ENCODE assay signal across 1 cellular context in the genomic region with DNA sequence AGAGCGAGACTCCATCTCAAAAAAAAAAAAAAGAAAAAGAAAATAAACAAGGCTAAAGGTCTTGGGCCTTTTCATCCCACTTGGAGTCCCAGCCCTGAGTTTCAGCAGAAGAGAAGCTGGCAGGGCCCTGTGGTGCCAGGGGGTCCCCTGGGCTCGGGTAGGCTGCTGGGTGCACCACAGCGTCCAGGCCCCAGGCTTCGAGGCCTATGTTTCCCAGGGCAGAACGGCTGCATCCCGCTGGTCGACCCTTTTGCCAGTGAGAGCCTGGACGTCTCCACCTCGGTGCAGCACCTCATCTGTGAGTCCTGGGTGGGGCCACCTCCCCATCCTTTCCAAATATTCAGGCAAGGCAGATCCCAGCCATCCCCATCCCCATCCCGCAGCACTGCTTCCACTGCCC.
TF ChIP-seq lines count a peak whose summit lies in the region.

No MANE protein-coding gene starts in this region.

TF ChIP-seq in H1, 55 proteins besides CTCF, POLR2A, EP300 and RAD21:
- TF ChIP-seq KDM5A (IDR thresholded peaks at IDR 0.05; ENCODE audit: low read length) = no peak
- TF ChIP-seq FOSL1 (IDR thresholded peaks at IDR 0.05; ENCODE audit: insufficient read depth, low read depth, low read length) = no peak
- no peak for TF ChIP-seq SP2 (IDR thresholded peaks at IDR 0.05; ENCODE audit: low read length)
- TF ChIP-seq CHD1 (IDR thresholded peaks at IDR 0.05; ENCODE audit: low read depth, low read length) = no peak
- no peak for TF ChIP-seq HDAC6 (IDR thresholded peaks at IDR 0.05; ENCODE audit: low read depth, low read length)
- TF ChIP-seq E2F6 (IDR thresholded peaks at IDR 0.05) = no peak
- TF ChIP-seq SP4 (IDR thresholded peaks at IDR 0.05; ENCODE audit: low read length) = no peak
- no peak for TF ChIP-seq TAF7 (optimal IDR thresholded peaks at IDR 0.05; ENCODE audit: borderline replicate concordance, low read depth, low read length)
- TF ChIP-seq RXRA (IDR thresholded peaks at IDR 0.05; ENCODE audit: insufficient read depth, low read depth, low read length) = no peak
- TF ChIP-seq CBX8 (IDR thresholded peaks at IDR 0.05; ENCODE audit: borderline replicate concordance, low read depth, low read length) = no peak
- no peak for TF ChIP-seq HDAC2 (IDR thresholded peaks at IDR 0.05; ENCODE audit: borderline replicate concordance in 1 of 2, low read depth in 2 of 2, low read length in 2 of 2)
- TF ChIP-seq SIX5 (IDR thresholded peaks at IDR 0.05; ENCODE audit: low read depth, low read length) = no peak
- no peak for TF ChIP-seq CBX5 (IDR thresholded peaks at IDR 0.05; ENCODE audit: low read depth, low read length)
- TF ChIP-seq, protein P1, sequence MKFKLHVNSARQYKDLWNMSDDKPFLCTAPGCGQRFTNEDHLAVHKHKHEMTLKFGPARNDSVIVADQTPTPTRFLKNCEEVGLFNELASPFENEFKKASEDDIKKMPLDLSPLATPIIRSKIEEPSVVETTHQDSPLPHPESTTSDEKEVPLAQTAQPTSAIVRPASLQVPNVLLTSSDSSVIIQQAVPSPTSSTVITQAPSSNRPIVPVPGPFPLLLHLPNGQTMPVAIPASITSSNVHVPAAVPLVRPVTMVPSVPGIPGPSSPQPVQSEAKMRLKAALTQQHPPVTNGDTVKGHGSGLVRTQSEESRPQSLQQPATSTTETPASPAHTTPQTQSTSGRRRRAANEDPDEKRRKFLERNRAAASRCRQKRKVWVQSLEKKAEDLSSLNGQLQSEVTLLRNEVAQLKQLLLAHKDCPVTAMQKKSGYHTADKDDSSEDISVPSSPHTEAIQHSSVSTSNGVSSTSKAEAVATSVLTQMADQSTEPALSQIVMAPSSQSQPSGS (IDR thresholded peaks at IDR 0.05; ENCODE audit: low read length) = no peak
- TF ChIP-seq NRF1 (IDR thresholded peaks at IDR 0.05; ENCODE audit: low read depth, low read length) = no peak
- no peak for TF ChIP-seq JUN (IDR thresholded peaks at IDR 0.05; ENCODE audit: low read depth, low read length)
- TF ChIP-seq GTF2F1 (IDR thresholded peaks at IDR 0.05; ENCODE audit: borderline replicate concordance, low read depth, low read length) = no peak
